In the genomic region with DNA sequence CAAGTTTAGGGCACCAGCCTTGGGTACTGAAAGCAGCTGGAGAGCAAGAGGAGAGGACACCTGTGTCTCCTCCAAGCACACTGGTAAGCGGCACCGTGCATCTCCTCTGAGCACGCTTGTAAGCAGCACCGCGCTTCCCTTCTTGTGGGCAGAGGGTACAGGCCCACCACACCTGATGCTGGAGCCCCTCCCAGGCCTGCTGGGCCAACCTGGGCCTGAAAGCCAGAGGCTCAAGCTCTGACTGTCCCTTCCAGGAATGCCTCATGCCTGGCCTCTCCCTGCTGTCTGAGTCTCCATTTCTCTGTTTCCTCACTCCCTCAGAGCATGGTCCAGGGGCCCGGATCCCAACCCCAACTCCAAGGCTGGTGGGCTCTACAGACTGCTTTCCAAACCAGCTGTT, we compare ENCODE assay signal across 18 cellular contexts. TPM values are rescaled to one million over a fixed set of nuclear protein-coding genes. Genes with fewer than 3 reads are reported as not detected.
DNase-seq lines count a peak whose midpoint lies in the region; ATAC-seq and TF ChIP-seq lines count a peak whose summit lies in the region.
"Had no signal": no experiment of that assay in that cellular context is flagged by ENCODE, and none has a peak within 500 bp of the region (broad histone marks: within the 10 kb centered on the region; RNA-seq: fewer than 3 reads in every experiment).

No MANE protein-coding gene starts in this region.

- H3K4me1 Mint-ChIP-seq in chondrocyte (ENCODE audit: low read depth) (peaks cover 29% of the 10 kb centered on the region), Calu3 (ENCODE audit: low read depth, unreplicated experiment) (peaks cover 53% of the 10 kb centered on the region)
- H3K4me1 Mint-ChIP-seq: B cell had no signal

- H3K4me1 ChIP-seq in PC-9 (replicated peaks; ENCODE audit: insufficient read depth) (peaks cover 50% of the 10 kb centered on the region), lower lobe of right lung (no peaks in the 10 kb centered on the region)
- H3K4me1 ChIP-seq: BLaER1 treated with 17β-estradiol and CSF1 and Interleukin-3, amounts not matched to agents 10 nM and 100 nM had no signal

- POLR2A ChIA-PET in PC-9 (lab: Charles Lee; ENCODE audit: unreplicated experiment), result no interaction called here

- H3K4me3 Mint-ChIP-seq in chondrocyte (ENCODE audit: unreplicated experiment), result no peak overlapping the region
- H3K4me3 Mint-ChIP-seq in Calu3 (ENCODE audit: low read depth, unreplicated experiment), result no peak overlapping the region
- H3K4me3 Mint-ChIP-seq: B cell; CD4-positive, CD25-positive, alpha-beta regulatory T cell had no signal

- peaks cover 26% of the 10 kb centered on the region for H3F3A ChIP-seq in PC-9 (ENCODE audit: insufficient read depth, low read depth)

- no peaks in the 10 kb centered on the region for H3K9me2 ChIP-seq in PC-9 (ENCODE audit: insufficient read depth)

- H3K9me3 Mint-ChIP-seq in chondrocyte (ENCODE audit: low read depth), result no peaks in the 10 kb centered on the region
- H3K9me3 Mint-ChIP-seq in Calu3 (ENCODE audit: low read depth, unreplicated experiment), result no peaks in the 10 kb centered on the region

- peak overlapping the region; percentile 78; the same call in 1 of the 2 replicates for H3K4me2 ChIP-seq in PC-9
- H3K4me2 ChIP-seq: BLaER1 treated with 17β-estradiol and CSF1 and Interleukin-3, amounts not matched to agents 10 nM and 100 nM had no signal

- CTCF ChIA-PET in PC-9 (lab: Charles Lee) (no interaction called here), Calu3 (lab: Charles Lee) (no interaction called here)

- ATAC-seq in lower lobe of right lung, result no peak
- ATAC-seq in left colon, result no peak

- H3K36me3 ChIP-seq in PC-9 (ENCODE audit: low read depth) (no peaks in the 10 kb centered on the region), lower lobe of right lung (no peaks in the 10 kb centered on the region)
- H3K36me3 ChIP-seq: BLaER1 treated with 17β-estradiol and CSF1 and Interleukin-3, amounts not matched to agents 10 nM and 100 nM had no signal

- H3K4me3 ChIP-seq in PC-9 (no peak overlapping the region), lower lobe of right lung (no peak overlapping the region)
- H3K4me3 ChIP-seq: BLaER1 treated with 17β-estradiol and CSF1 and Interleukin-3, amounts not matched to agents 10 nM and 100 nM; GM23248 had no signal

- H3K27me3 Mint-ChIP-seq in chondrocyte (ENCODE audit: low read depth), result peaks cover 9% of the 10 kb centered on the region
- no peaks in the 10 kb centered on the region for H3K27me3 Mint-ChIP-seq in Calu3 (ENCODE audit: unreplicated experiment)

- no peak overlapping the region for H3K27ac ChIP-seq in PC-9
- no peak overlapping the region for H3K27ac ChIP-seq in lower lobe of right lung
- H3K27ac ChIP-seq: BLaER1 treated with 17β-estradiol and CSF1 and Interleukin-3, amounts not matched to agents 10 nM and 100 nM; GM23248 had no signal

- H3K9me3 ChIP-seq in PC-9 (ENCODE audit: insufficient read depth, low read depth), result no peaks in the 10 kb centered on the region
- no peaks in the 10 kb centered on the region for H3K9me3 ChIP-seq in lower lobe of right lung
- H3K9me3 ChIP-seq: BLaER1 treated with 17β-estradiol and CSF1 and Interleukin-3, amounts not matched to agents 10 nM and 100 nM; Caco-2 had no signal

- intact Hi-C loops in PC-9 (cut with micrococcal nuclease; ENCODE audit: unreplicated experiment), result no loop called here
- intact Hi-C loops in lower lobe of right lung (cut with DNase I), result no loop called here
- intact Hi-C loops in left colon (cut with DNase I, micrococcal nuclease), result no loop called here
- intact Hi-C loops in Calu3 (cut with micrococcal nuclease; ENCODE audit: unreplicated experiment), result no loop called here

- no peak overlapping the region for H2AFZ ChIP-seq in PC-9
- H2AFZ ChIP-seq: GM23248 had no signal

- H3K27me3 ChIP-seq in PC-9 (ENCODE audit: insufficient read depth, low read depth), result no peaks in the 10 kb centered on the region
- peaks cover 20% of the 10 kb centered on the region for H3K27me3 ChIP-seq in lower lobe of right lung (ENCODE audit: low read depth)

- H3K79me2 ChIP-seq in PC-9 (ENCODE audit: low read depth), result no peaks in the 10 kb centered on the region

- BruUV-seq in PC-9 (replicated peaks; lab: Mats Ljungman, UMichigan) (no TSS peak), Calu3 (replicated peaks; lab: Mats Ljungman, UMichigan) (no TSS peak)

- no peak overlapping the region for H3K27ac Mint-ChIP-seq in chondrocyte (ENCODE audit: unreplicated experiment)
- no peak overlapping the region for H3K27ac Mint-ChIP-seq in Calu3 (ENCODE audit: unreplicated experiment)
- H3K27ac Mint-ChIP-seq: B cell; CD4-positive, CD25-positive, alpha-beta regulatory T cell had no signal

- no peaks in the 10 kb centered on the region for H4K20me1 ChIP-seq in PC-9 (ENCODE audit: insufficient read depth)

- DNase-seq in PC-9 (no peak), chondrocyte (ENCODE audit: low spot score) (peak; percentile 72), lower lobe of right lung (peak; percentile 23), left colon (no peak), Calu3 (no peak)
- no peak for DNase-seq in activated CD4-positive, alpha-beta T cell treated with anti-CD3 and anti-CD28 coated beads for 1 hour
- DNase-seq: Caco-2; CD4-positive, CD25-positive, alpha-beta regulatory T cell; DMS153; DMS79; GDM1; GM23248; HCEC 1CT had no signal

- H3K36me3 Mint-ChIP-seq in chondrocyte (ENCODE audit: low read depth) (no peaks in the 10 kb centered on the region), Calu3 (ENCODE audit: insufficient read depth, unreplicated experiment) (peaks cover 17% of the 10 kb centered on the region)
- H3K36me3 Mint-ChIP-seq: CD4-positive, CD25-positive, alpha-beta regulatory T cell had no signal

- TF ChIP-seq CTCF in PC-9 (conservative IDR thresholded peaks at IDR 0.05), result no peak
- TF ChIP-seq CTCF in chondrocyte (IDR thresholded peaks at IDR 0.05), result no peak
- TF ChIP-seq CTCF in lower lobe of right lung (IDR thresholded peaks at IDR 0.05), result no peak
- no peak for TF ChIP-seq CTCF in Calu3 (IDR thresholded peaks at IDR 0.05; ENCODE audit: unreplicated experiment)

RNA-seq across cellular contexts. Expression of gene DMBX1, which starts 25.9 kb away (rescaled TPM):
- total RNA-seq in PC-9 (2021) (0.79 and 1.0 TPM in 2 replicates), chondrocyte (not detected in 3 replicates), lower lobe of right lung (not detected), left colon (not detected), Calu3 (2022) (0.88 and 2.3 TPM in 2 replicates)
- total RNA-seq: B cell; CD4-positive, CD25-positive, alpha-beta regulatory T cell; GM23248 had no signal

RNA-seq across cellular contexts. Expression of gene KNCN, which starts 35.9 kb away (rescaled TPM):
- not detected in 2 replicates for total RNA-seq in PC-9 (2021)
- not detected in 3 replicates for total RNA-seq in chondrocyte
- total RNA-seq in lower lobe of right lung, result not detected
- not detected for total RNA-seq in left colon
- not detected in 2 replicates for total RNA-seq in Calu3 (2022)
- total RNA-seq: A172; B cell; Caco-2; CD4-positive, CD25-positive, alpha-beta regulatory T cell; Daoy; GM23248; HT-29 had no signal

Comparison
In these comparisons a context has a peak if more than half of its experiments do, and no peak if none do; other contexts are left out.
1. DNase-seq: peak in chondrocyte (single experiment) and lower lobe of right lung (single experiment); none in PC-9 (0 of 2), left colon (0 of 2), activated CD4-positive, alpha-beta T cell treated with anti-CD3 and anti-CD28 coated beads for 1 hour (single experiment) and Calu3 (single experiment).